ENCODE assay signal across 19 cellular contexts in genomic region chr2:120308038-120308910, GRCh38. TPM values are rescaled to one million over a fixed set of nuclear protein-coding genes. Genes with fewer than 3 reads are reported as not detected.
DNase-seq lines count a peak whose midpoint lies in the region; ATAC-seq and TF ChIP-seq lines count a peak whose summit lies in the region.
"Had no signal": no experiment of that assay in that cellular context is flagged by ENCODE, and none has a peak within 500 bp of the region (broad histone marks: within the 10 kb centered on the region; RNA-seq: fewer than 3 reads in every experiment).

No MANE protein-coding gene starts in this region.

- no peak overlapping the region for H3K27ac ChIP-seq in spleen
- H3K27ac ChIP-seq in lower lobe of right lung, result no peak overlapping the region
- H3K27ac ChIP-seq: 22Rv1, breast epithelium, sigmoid colon had no signal

- no peaks in the 10 kb centered on the region for H3K27me3 ChIP-seq in spleen (replicated peaks in 1 of 7)
- no peaks in the 10 kb centered on the region for H3K27me3 ChIP-seq in lower lobe of right lung (ENCODE audit: low read depth)
- H3K27me3 ChIP-seq: breast epithelium, sigmoid colon had no signal

- H3K9me3 Mint-ChIP-seq in activated CD4-positive, alpha-beta T cell treated with anti-CD3 and anti-CD28 coated beads for 36 hours (ENCODE audit: low read depth), result no peaks in the 10 kb centered on the region
- H3K9me3 Mint-ChIP-seq in activated CD4-positive, alpha-beta T cell treated with anti-CD3 and anti-CD28 coated beads, Interleukin-2, amount 10 ng/mL, durations not matched to agents 24 days and 14 days, result no peaks in the 10 kb centered on the region
- H3K9me3 Mint-ChIP-seq: activated naive CD4-positive, alpha-beta T cell treated with anti-CD3 and anti-CD28 coated beads, Interleukin-2, amount 10 ng/mL, durations not matched to agents 7 days and 5 days; CD4-positive, alpha-beta T cell; neural crest cell had no signal

- 71 to 92% (median 87%) methylated on average over 16 of the region's 16 CpGs for WGBS in spleen, 5 donors

- no peak overlapping the region for H3K27ac Mint-ChIP-seq in activated CD4-positive, alpha-beta T cell treated with anti-CD3 and anti-CD28 coated beads for 36 hours
- no peak overlapping the region for H3K27ac Mint-ChIP-seq in activated CD4-positive, alpha-beta T cell treated with anti-CD3 and anti-CD28 coated beads, Interleukin-2, amount 10 ng/mL, durations not matched to agents 24 days and 14 days
- H3K27ac Mint-ChIP-seq: activated naive CD4-positive, alpha-beta T cell treated with anti-CD3 and anti-CD28 coated beads, Interleukin-2, amount 10 ng/mL, durations not matched to agents 7 days and 5 days; CD4-positive, alpha-beta T cell had no signal

- intact Hi-C loops in activated CD4-positive, alpha-beta T cell treated with anti-CD3 and anti-CD28 coated beads for 36 hours (cut with DNase I, micrococcal nuclease), result no loop called here
- intact Hi-C loops in activated CD4-positive, alpha-beta T cell treated with anti-CD3 and anti-CD28 coated beads, Interleukin-2, amount 10 ng/mL, durations not matched to agents 24 days and 14 days (cut with micrococcal nuclease), result no loop called here
- intact Hi-C loops in spleen (cut with DNase I; ENCODE audit: low total_unique reads) (no loop called here), lower lobe of right lung (cut with DNase I) (no loop called here)

- no peak for ATAC-seq in activated CD4-positive, alpha-beta T cell treated with anti-CD3 and anti-CD28 coated beads for 36 hours
- ATAC-seq in HG02759 (IDR thresholded peaks at IDR 0.05; ENCODE audit: unreplicated experiment) (peak; percentile 43), lower lobe of right lung (no peak), HG03135 (IDR thresholded peaks at IDR 0.05; ENCODE audit: unreplicated experiment) (no peak)

- POLR2A ChIA-PET in activated CD4-positive, alpha-beta T cell treated with anti-CD3 and anti-CD28 coated beads for 36 hours (lab: Charles Lee), result no interaction called here

- H3K4me1 ChIP-seq in spleen (peaks cover 5 to 21% (median 13%) of the 10 kb centered on the region in 6 donors), lower lobe of right lung (peaks cover 9% of the 10 kb centered on the region)

- TF ChIP-seq CTCF in spleen (IDR thresholded peaks at IDR 0.05 in 8 of 11, conservative IDR thresholded peaks at IDR 0.05 in 3 of 11) (no peak), lower lobe of right lung (IDR thresholded peaks at IDR 0.05) (no peak)

- H3K4me3 Mint-ChIP-seq in activated CD4-positive, alpha-beta T cell treated with anti-CD3 and anti-CD28 coated beads for 36 hours, result no peak overlapping the region
- H3K4me3 Mint-ChIP-seq in activated CD4-positive, alpha-beta T cell treated with anti-CD3 and anti-CD28 coated beads, Interleukin-2, amount 10 ng/mL, durations not matched to agents 24 days and 14 days, result no peak overlapping the region
- H3K4me3 Mint-ChIP-seq: activated naive CD4-positive, alpha-beta T cell treated with anti-CD3 and anti-CD28 coated beads, Interleukin-2, amount 10 ng/mL, durations not matched to agents 7 days and 5 days; CD4-positive, alpha-beta T cell; neural crest cell had no signal

- TF ChIP-seq POLR2A in spleen (IDR thresholded peaks at IDR 0.05), result no peak

- peaks cover 0 to 42% (median 0%) of the 10 kb centered on the region in 6 donors for H3K36me3 ChIP-seq in spleen
- H3K36me3 ChIP-seq in lower lobe of right lung, result peaks cover 6% of the 10 kb centered on the region
- H3K36me3 ChIP-seq: breast epithelium had no signal

- H3K4me1 Mint-ChIP-seq in activated CD4-positive, alpha-beta T cell treated with anti-CD3 and anti-CD28 coated beads for 36 hours, result peaks cover 7% of the 10 kb centered on the region
- H3K4me1 Mint-ChIP-seq in activated CD4-positive, alpha-beta T cell treated with anti-CD3 and anti-CD28 coated beads, Interleukin-2, amount 10 ng/mL, durations not matched to agents 24 days and 14 days, result peaks cover 24% of the 10 kb centered on the region

- H3K9me3 ChIP-seq in spleen (no peaks in the 10 kb centered on the region), lower lobe of right lung (no peaks in the 10 kb centered on the region)
- H3K9me3 ChIP-seq: breast epithelium, sigmoid colon had no signal

- H3K4me3 ChIP-seq in spleen (no peak overlapping the region), lower lobe of right lung (no peak overlapping the region)
- H3K4me3 ChIP-seq: breast epithelium, sigmoid colon had no signal

- H3K27me3 Mint-ChIP-seq in activated CD4-positive, alpha-beta T cell treated with anti-CD3 and anti-CD28 coated beads for 36 hours, result no peaks in the 10 kb centered on the region
- no peaks in the 10 kb centered on the region for H3K27me3 Mint-ChIP-seq in activated CD4-positive, alpha-beta T cell treated with anti-CD3 and anti-CD28 coated beads, Interleukin-2, amount 10 ng/mL, durations not matched to agents 24 days and 14 days
- H3K27me3 Mint-ChIP-seq: activated naive CD4-positive, alpha-beta T cell treated with anti-CD3 and anti-CD28 coated beads, Interleukin-2, amount 10 ng/mL, durations not matched to agents 7 days and 5 days; CD4-positive, alpha-beta T cell had no signal

- peak; percentile 29 for DNase-seq in activated CD4-positive, alpha-beta T cell treated with anti-CD3 and anti-CD28 coated beads for 36 hours
- DNase-seq in activated CD4-positive, alpha-beta T cell treated with anti-CD3 and anti-CD28 coated beads, Interleukin-2, amount 10 ng/mL, durations not matched to agents 24 days and 14 days, result no peak
- peak; percentile 18 for DNase-seq in RPMI7951 (ENCODE audit: low read depth)
- peak; percentile 69 for DNase-seq in spleen
- no peak for DNase-seq in cerebellar nuclear complex (lab: John Stamatoyannopoulos, UW)
- DNase-seq in lower lobe of right lung, result no peak
- DNase-seq: activated naive CD4-positive, alpha-beta T cell treated with anti-CD3 and anti-CD28 coated beads, Interleukin-2, amount 10 ng/mL, durations not matched to agents 7 days and 5 days; CD4-positive, alpha-beta T cell; effector memory CD4-positive, alpha-beta T cell; NCI-H2081 treated with DMSO at 0.1 percent for 48 hours; Right ventricle myocardium superior; sigmoid colon; stimulated activated naive CD4-positive, alpha-beta T cell treated with Interleukin-2 at 50 U/mL for 16 hours had no signal

- no peaks in the 10 kb centered on the region for H3K36me3 Mint-ChIP-seq in activated CD4-positive, alpha-beta T cell treated with anti-CD3 and anti-CD28 coated beads for 36 hours (ENCODE audit: low read depth)
- H3K36me3 Mint-ChIP-seq in activated CD4-positive, alpha-beta T cell treated with anti-CD3 and anti-CD28 coated beads, Interleukin-2, amount 10 ng/mL, durations not matched to agents 24 days and 14 days (ENCODE audit: low read depth), result peaks cover 10% of the 10 kb centered on the region

- CTCF ChIA-PET in activated CD4-positive, alpha-beta T cell treated with anti-CD3 and anti-CD28 coated beads for 36 hours (lab: Charles Lee), result interaction anchor here (0.7 kb wide), 1 partner anchor 18 kb away, joined by 4 read pairs; no protein-coding TSS in a partner anchor

RNA-seq across cellular contexts. Expression of gene INHBB, which starts 37.7 kb away (rescaled TPM):
- not detected for total RNA-seq in activated CD4-positive, alpha-beta T cell treated with anti-CD3 and anti-CD28 coated beads for 36 hours
- not detected in 2 replicates for total RNA-seq in activated CD4-positive, alpha-beta T cell treated with anti-CD3 and anti-CD28 coated beads, Interleukin-2, amount 10 ng/mL, durations not matched to agents 24 days and 14 days
- 0.24 TPM in 1 of 2 replicates, not detected in the other for total RNA-seq in RPMI7951 (2014; rRNA removed; shearing (Covaris generic))
- total RNA-seq in spleen (1 to 10 TPM in 2 of 7 donors, under 1 TPM in 5; 0.29 to 1.4 (median 0.68) TPM), lower lobe of right lung (5.2 TPM)
- polyA plus RNA-seq in spleen, result 1 to 10 TPM in 1 of 3 donors, under 1 TPM in 2; 0.26 to 1.5 (median 0.58) TPM
- total RNA-seq: CD4-positive, alpha-beta T cell; G401 had no signal

RNA-seq across cellular contexts. Expression of gene RALB, which starts 55.6 kb away (rescaled TPM):
- total RNA-seq in activated CD4-positive, alpha-beta T cell treated with anti-CD3 and anti-CD28 coated beads for 36 hours, result 10 to 100 TPM; 34.0 to 34.3 TPM
- total RNA-seq in activated CD4-positive, alpha-beta T cell treated with anti-CD3 and anti-CD28 coated beads, Interleukin-2, amount 10 ng/mL, durations not matched to agents 24 days and 14 days, result 72.1 and 80.0 TPM in 2 replicates
- 88.4 and 107 TPM in 2 replicates for total RNA-seq in RPMI7951 (2014; rRNA removed; shearing (Covaris generic))
- total RNA-seq in spleen (100 to 1,000 TPM in 3 of 7 donors, 10 to 100 TPM in 4; 67.2 to 126 (median 96.3) TPM), lower lobe of right lung (65.8 TPM)
- polyA plus RNA-seq in spleen, result 10 to 100 TPM; 26.6 to 61.5 (median 38.0) TPM

Comparison
In these comparisons a context has a peak if more than half of its experiments do, and no peak if none do; other contexts are left out.
1. DNase-seq: peak in activated CD4-positive, alpha-beta T cell treated with anti-CD3 and anti-CD28 coated beads for 36 hours (single experiment), RPMI7951 (single experiment) and spleen (single experiment); none in activated CD4-positive, alpha-beta T cell treated with anti-CD3 and anti-CD28 coated beads, Interleukin-2, amount 10 ng/mL, durations not matched to agents 24 days and 14 days (single experiment), cerebellar nuclear complex (0 of 2) and lower lobe of right lung (single experiment).